8 cellular contexts compared by ENCODE assay signal in genomic region chr3:27720899-27721716, GRCh38. TPM values are rescaled to one million over a fixed set of nuclear protein-coding genes. Genes with fewer than 3 reads are reported as not detected.
DNase-seq lines count a peak whose midpoint lies in the region; ATAC-seq and TF ChIP-seq lines count a peak whose summit lies in the region.

No MANE protein-coding gene starts in this region.

- no peak overlapping the region for H3K27ac ChIP-seq in thymus (ENCODE audit: low read depth)

- peaks cover 80% of the 10 kb centered on the region for H3K27me3 ChIP-seq in kidney epithelial cell (ENCODE audit: control insufficient read depth, insufficient read depth, low read length)
- H3K27me3 ChIP-seq in thymus (ENCODE audit: control insufficient read depth, insufficient read depth): peaks cover 85% of the 10 kb centered on the region

- no peaks in the 10 kb centered on the region for H3K36me3 ChIP-seq in kidney epithelial cell (ENCODE audit: control insufficient read depth, insufficient read depth, low read length)
- H3K36me3 ChIP-seq in thymus (ENCODE audit: control insufficient read depth, insufficient read depth): no peaks in the 10 kb centered on the region

- CTCF ChIA-PET in GM10248 (lab: Yijun Ruan, JAX): interaction anchor here (1.2 to 4.2 kb wide), 9 partner anchors 9 to 628 kb away, joined by 3 to 37 read pairs (median 5); partner anchors contain the start of genes AZI2 and ZCWPW2

- POLR2A ChIA-PET in GM10248 (lab: Yijun Ruan, JAX): no interaction called here
- POLR2A ChIA-PET in activated naive CD8-positive, alpha-beta T cell treated with anti-CD3 and anti-CD28 coated beads, Interleukin-2, amount 10 ng/mL, durations not matched to agents 7 days and 5 days (lab: Charles Lee): interaction anchor here (0.6 to 3.4 kb wide), 5 partner anchors 9 to 578 kb away, joined by 3 to 19 read pairs (median 5); no protein-coding TSS in a partner anchor

- H3K4me1 Mint-ChIP-seq in activated naive CD8-positive, alpha-beta T cell treated with anti-CD3 and anti-CD28 coated beads, Interleukin-2, amount 10 ng/mL, durations not matched to agents 7 days and 5 days: peaks cover 30% of the 10 kb centered on the region

- H3K4me3 Mint-ChIP-seq in activated naive CD8-positive, alpha-beta T cell treated with anti-CD3 and anti-CD28 coated beads, Interleukin-2, amount 10 ng/mL, durations not matched to agents 7 days and 5 days: peak overlapping the region; percentile 77

- no peak for DNase-seq in GM10248 (ENCODE audit: extremely low spot score)
- peak; percentile 41 for DNase-seq in activated naive CD8-positive, alpha-beta T cell treated with anti-CD3 and anti-CD28 coated beads, Interleukin-2, amount 10 ng/mL, durations not matched to agents 7 days and 5 days
- DNase-seq in kidney epithelial cell (ENCODE audit: low read depth): no peak
- DNase-seq in NCI-H82 treated with DMSO at 0.1 percent for 48 hours (lab: John Stamatoyannopoulos, UW; ENCODE audit: unreplicated experiment): no peak

- peaks cover 6% of the 10 kb centered on the region for H3K4me1 ChIP-seq in thymus (ENCODE audit: control insufficient read depth, insufficient read depth, low read length)

- H3K27me3 Mint-ChIP-seq in activated naive CD8-positive, alpha-beta T cell treated with anti-CD3 and anti-CD28 coated beads, Interleukin-2, amount 10 ng/mL, durations not matched to agents 7 days and 5 days: peaks cover 64% of the 10 kb centered on the region

- no peaks in the 10 kb centered on the region for H3K9me3 Mint-ChIP-seq in activated naive CD8-positive, alpha-beta T cell treated with anti-CD3 and anti-CD28 coated beads, Interleukin-2, amount 10 ng/mL, durations not matched to agents 7 days and 5 days

- WGBS in thymus: 3% methylated on average over 64 of the region's 64 CpGs

- H3K9me3 ChIP-seq in thymus (ENCODE audit: control insufficient read depth): peaks cover 1% of the 10 kb centered on the region

- H3K27ac Mint-ChIP-seq in activated naive CD8-positive, alpha-beta T cell treated with anti-CD3 and anti-CD28 coated beads, Interleukin-2, amount 10 ng/mL, durations not matched to agents 7 days and 5 days: no peak overlapping the region

- H3K4me3 ChIP-seq in kidney epithelial cell (ENCODE audit: low read depth, low read length) (peak overlapping the region; percentile 15), thymus (ENCODE audit: low read length) (peak overlapping the region; percentile 55)

- TF ChIP-seq CTCF in GM10248 (IDR thresholded peaks at IDR 0.05; ENCODE audit: control extremely low read depth, extremely low read depth, low read depth, missing control alignments): peak; percentile 56
- no peak for TF ChIP-seq CTCF in kidney epithelial cell (IDR thresholded peaks at IDR 0.05; ENCODE audit: insufficient read depth, low read length, poor library complexity, severe bottlenecking)

- ATAC-seq in HG03175 (IDR thresholded peaks at IDR 0.05; ENCODE audit: unreplicated experiment): peak; percentile 2
- ATAC-seq in activated naive CD8-positive, alpha-beta T cell treated with anti-CD3 and anti-CD28 coated beads, Interleukin-2, amount 10 ng/mL, durations not matched to agents 7 days and 5 days (ENCODE audit: low read depth): peak; percentile 5
- ATAC-seq in HG03159 (IDR thresholded peaks at IDR 0.05; ENCODE audit: unreplicated experiment): no peak
- ATAC-seq in HG03342 (IDR thresholded peaks at IDR 0.05; ENCODE audit: unreplicated experiment): no peak

- H3K36me3 Mint-ChIP-seq in activated naive CD8-positive, alpha-beta T cell treated with anti-CD3 and anti-CD28 coated beads, Interleukin-2, amount 10 ng/mL, durations not matched to agents 7 days and 5 days: no peaks in the 10 kb centered on the region

RNA-seq across cellular contexts. Expression of gene EOMES, which starts 1.0 kb away (rescaled TPM):
- 10 to 100 TPM; 35.5 to 44.5 TPM for total RNA-seq in activated naive CD8-positive, alpha-beta T cell treated with anti-CD3 and anti-CD28 coated beads, Interleukin-2, amount 10 ng/mL, durations not matched to agents 7 days and 5 days
- 0.04 TPM in 1 of 2 replicates, not detected in the other for total RNA-seq in kidney epithelial cell
- 0.78 TPM for polyA plus RNA-seq in thymus

Comparison
In these comparisons a context has a peak if more than half of its experiments do, and no peak if none do; other contexts are left out.
1. ATAC-seq: peak in HG03175 (single experiment) and activated naive CD8-positive, alpha-beta T cell treated with anti-CD3 and anti-CD28 coated beads, Interleukin-2, amount 10 ng/mL, durations not matched to agents 7 days and 5 days (single experiment); none in HG03159 (single experiment) and HG03342 (single experiment).
2. RNA of gene EOMES, which starts 1.0 kb away (total RNA-seq): 35.5 to 44.5 TPM in activated naive CD8-positive, alpha-beta T cell treated with anti-CD3 and anti-CD28 coated beads, Interleukin-2, amount 10 ng/mL, durations not matched to agents 7 days and 5 days; 0.04 TPM in kidney epithelial cell; every median in the first group is over 10 times any median in the second.